Comparison of ENCODE assay signal across 11 cellular contexts in the genomic region with DNA sequence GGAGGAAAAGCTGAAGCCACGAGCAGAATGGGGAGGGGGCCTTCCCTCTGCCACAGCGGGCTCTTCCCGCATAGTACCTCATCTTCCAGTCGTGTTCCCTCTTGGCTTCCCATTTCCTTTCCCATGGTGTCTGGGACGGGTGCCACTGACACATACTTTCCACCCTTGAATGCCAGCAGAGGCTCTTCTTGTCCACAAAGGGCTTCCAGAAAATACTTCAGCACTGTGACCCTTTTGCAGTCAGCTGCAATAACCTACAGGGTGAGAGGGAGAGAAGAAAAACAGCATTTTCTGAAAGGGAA. TPM values are rescaled to one million over a fixed set of nuclear protein-coding genes. Genes with fewer than 3 reads are reported as not detected.
DNase-seq lines count a peak whose midpoint lies in the region; ATAC-seq and TF ChIP-seq lines count a peak whose summit lies in the region.
"Had no signal": no experiment of that assay in that cellular context is flagged by ENCODE, and none has a peak within 500 bp of the region (broad histone marks: within the 10 kb centered on the region; RNA-seq: fewer than 3 reads in every experiment).

No MANE protein-coding gene starts in this region.

- DNase-seq in Peyer's patch (no peak), dermis blood vessel endothelial cell (peak; percentile 86), lung (ENCODE audit: low spot score) (no peak), NCI-H2171 treated with DMSO at 0.1 percent for 48 hours (lab: John Stamatoyannopoulos, UW) (no peak), amygdala (lab: John Stamatoyannopoulos, UW) (no peak)
- DNase-seq in activated CD4-positive, alpha-beta T cell treated with anti-CD3 and anti-CD28 coated beads, Interleukin-2, amount 50 U/mL, for 48 hours: no peak
- DNase-seq: amniotic stem cell, DND-41, NCI-H1092 had no signal

- H3K27me3 ChIP-seq in Peyer's patch (no peaks in the 10 kb centered on the region), lung (ENCODE audit: control insufficient read depth, insufficient read depth) (no peaks in the 10 kb centered on the region), subcutaneous abdominal adipose tissue (ENCODE audit: control insufficient read depth in 5 of 5, insufficient read depth in 4 of 5, low read length in 5 of 5) (no peaks in the 10 kb centered on the region)

- peaks cover 0 to 11% (median 0%) of the 10 kb centered on the region in 3 donors for H3K36me3 ChIP-seq in Peyer's patch
- peaks cover 0 to 12% of the 10 kb centered on the region in 2 donors for H3K36me3 ChIP-seq in lung (ENCODE audit: control insufficient read depth in 2 of 2, insufficient read depth in 2 of 2, low read length in 2 of 2)
- peaks cover 0 to 21% (median 18%) of the 10 kb centered on the region in 5 donors for H3K36me3 ChIP-seq in subcutaneous abdominal adipose tissue (ENCODE audit: control insufficient read depth in 5 of 5, insufficient read depth in 5 of 5, low read length in 5 of 5)

- H3K4me3 ChIP-seq in Peyer's patch: no peak overlapping the region
- no peak overlapping the region for H3K4me3 ChIP-seq in lung
- no peak overlapping the region for H3K4me3 ChIP-seq in subcutaneous abdominal adipose tissue (ENCODE audit: low read depth in 1 of 5, low read length in 5 of 5)

- H3K4me1 ChIP-seq in Peyer's patch (peaks cover 10 to 86% (median 49%) of the 10 kb centered on the region in 4 donors), lung (ENCODE audit: control insufficient read depth in 2 of 2, insufficient read depth in 2 of 2, low read length in 2 of 2) (peaks cover 23 to 39% of the 10 kb centered on the region in 2 donors), subcutaneous abdominal adipose tissue (ENCODE audit: control insufficient read depth in 5 of 5, insufficient read depth in 5 of 5, low read length in 5 of 5) (peaks cover 41 to 82% (median 73%) of the 10 kb centered on the region in 5 donors)

- no peak for TF ChIP-seq POLR2A in Peyer's patch (IDR thresholded peaks at IDR 0.05)

- H3K27ac ChIP-seq in Peyer's patch (peak overlapping the region; percentile 81 to 99 (median 90)), lung (ENCODE audit: low read depth in 1 of 2, low read length in 1 of 2) (peak overlapping the region; percentile 51 to 90), subcutaneous abdominal adipose tissue (ENCODE audit: low read depth, low read length) (peak overlapping the region; percentile 75)

- ATAC-seq in lung (ENCODE audit: insufficient read depth, low FRiP score) (no peak), HG02938 (IDR thresholded peaks at IDR 0.05; ENCODE audit: unreplicated experiment) (no peak)

- no peak for TF ChIP-seq CTCF in Peyer's patch (IDR thresholded peaks at IDR 0.05)
- TF ChIP-seq CTCF in lung (IDR thresholded peaks at IDR 0.05; ENCODE audit: control extremely low read depth, extremely low read depth): no peak

- H3K9ac ChIP-seq in subcutaneous abdominal adipose tissue (ENCODE audit: low read length in 5 of 5): peak overlapping the region in 1 of 5 donors; percentile 19

- 41 to 42% methylated on average over 5 of the region's 5 CpGs for WGBS in lung, 2 donors

- H3K9me3 ChIP-seq in Peyer's patch (no peaks in the 10 kb centered on the region), lung (ENCODE audit: control insufficient read depth in 2 of 2, insufficient read depth in 1 of 2, low read length in 1 of 2) (no peaks in the 10 kb centered on the region), subcutaneous abdominal adipose tissue (ENCODE audit: control insufficient read depth in 5 of 5, low read length in 5 of 5) (no peaks in the 10 kb centered on the region)

RNA-seq across cellular contexts. Expression of a gene that starts 30.7 kb away (rescaled TPM):
- total RNA-seq in Peyer's patch (10 to 100 TPM in 2 of 4 donors, 1 to 10 TPM in 2; 6.8 to 40.4 (median 12.8) TPM), dermis blood vessel endothelial cell (117 and 120 TPM in 2 replicates), lung (10 to 100 TPM; 28.9 to 34.8 TPM)
- polyA plus RNA-seq in lung: 10 to 100 TPM in 1 of 2 donors, 1 to 10 TPM in 1; 5.5 to 14.4 TPM

RNA-seq across cellular contexts. Expression of a gene that starts 43.8 kb away (rescaled TPM):
- total RNA-seq in Peyer's patch: 10 to 100 TPM; 32.4 to 49.0 (median 37.8) TPM
- total RNA-seq in dermis blood vessel endothelial cell: 43.5 and 77.1 TPM in 2 replicates
- 10 to 100 TPM; 11.1 to 31.7 TPM for total RNA-seq in lung
- polyA plus RNA-seq in lung: 10 to 100 TPM; 43.2 to 55.4 TPM

RNA-seq across cellular contexts. Expression of a gene that starts 55.6 kb away (rescaled TPM):
- 100 to 1,000 TPM in 1 of 4 donors, 10 to 100 TPM in 3; 25.9 to 130 (median 64.5) TPM for total RNA-seq in Peyer's patch
- 18.4 and 25.7 TPM in 2 replicates for total RNA-seq in dermis blood vessel endothelial cell
- 10 to 100 TPM; 32.7 to 37.8 TPM for total RNA-seq in lung
- polyA plus RNA-seq in lung: 10 to 100 TPM; 21.1 to 21.6 TPM
